11 cellular contexts compared by ENCODE assay signal in genomic region chr10:123926401-123927264, GRCh38. TPM values are rescaled to one million over a fixed set of nuclear protein-coding genes. Genes with fewer than 3 reads are reported as not detected.
DNase-seq lines count a peak whose midpoint lies in the region; TF ChIP-seq lines count a peak whose summit lies in the region.
"Had no signal": no experiment of that assay in that cellular context is flagged by ENCODE, and none has a peak within 500 bp of the region (broad histone marks: within the 10 kb centered on the region; RNA-seq: fewer than 3 reads in every experiment).

No MANE protein-coding gene starts in this region.

- TF ChIP-seq CTCF in GM20000 (IDR thresholded peaks at IDR 0.05; ENCODE audit: extremely low read depth, missing control alignments), result no peak

- peak; percentile 18 for DNase-seq in activated CD4-positive, alpha-beta T cell treated with anti-CD3 and anti-CD28 coated beads for 48 hours
- no peak for DNase-seq in activated CD4-positive, alpha-beta T cell treated with anti-CD3 and anti-CD28 coated beads, Interleukin-2, amount 50 U/mL, for 1 hour
- DNase-seq in GM20000 (ENCODE audit: low spot score) (peak; percentile 54), RPMI7951 (ENCODE audit: low read depth) (peak; percentile 74), lung microvascular endothelial cell (ENCODE audit: low read depth in 2 of 2) (peak; percentile 8 to 9), kidney glomerular epithelial cell (lab: John Stamatoyannopoulos, UW) (no peak), superior temporal gyrus (ENCODE audit: extremely low spot score) (no peak), MV-4-11 (lab: John Stamatoyannopoulos, UW) (no peak)
- DNase-seq: left ventricle myocardium inferior, NCI-H526 treated with DMSO at 0.1 percent for 48 hours, psoas muscle had no signal

RNA-seq across cellular contexts. Expression of gene CPXM2, which starts 35.0 kb away (rescaled TPM):
- total RNA-seq in RPMI7951 (2014; rRNA removed; shearing (Covaris generic)), result 0.29 and 0.60 TPM in 2 replicates
- under 0.01 and 0.22 TPM in 2 replicates for total RNA-seq in lung microvascular endothelial cell

Comparison
In these comparisons a context has a peak if more than half of its experiments do, and no peak if none do; other contexts are left out.
1. DNase-seq: peak in activated CD4-positive, alpha-beta T cell treated with anti-CD3 and anti-CD28 coated beads for 48 hours (single experiment), GM20000 (single experiment), RPMI7951 (single experiment) and lung microvascular endothelial cell (2 of 2); none in activated CD4-positive, alpha-beta T cell treated with anti-CD3 and anti-CD28 coated beads, Interleukin-2, amount 50 U/mL, for 1 hour (single experiment), kidney glomerular epithelial cell (single experiment), superior temporal gyrus (single experiment) and MV-4-11 (single experiment).